In genomic region chr11:61827573-61828378, GRCh38 we compare ENCODE assay signal across 8 cellular contexts. TPM values are rescaled to one million over a fixed set of nuclear protein-coding genes. Genes with fewer than 3 reads are reported as not detected.
DNase-seq lines count a peak whose midpoint lies in the region; ATAC-seq and TF ChIP-seq lines count a peak whose summit lies in the region.

Gene FADS2, plus strand, starts transcription at chr11:61828300. Its CDS starts 91 bp downstream, at chr11:61828391.

- peak; percentile 81 for DNase-seq in NCI-H1417 treated with DMSO at 0.1 percent for 48 hours (lab: John Stamatoyannopoulos, UW)
- DNase-seq in astrocyte of the cerebellum (ENCODE audit: low read depth): peak; percentile 57
- DNase-seq in hepatic stellate cell (ENCODE audit: low spot score): peak; percentile 92
- DNase-seq in pulmonary artery endothelial cell (ENCODE audit: low read depth, low spot score): peak; percentile 67
- DNase-seq in SW480 (ENCODE audit: low spot score): no peak

- ATAC-seq in HG02610 (IDR thresholded peaks at IDR 0.05; ENCODE audit: unreplicated experiment): peak; percentile 62

- intact Hi-C loops in T-helper 1 cell treated with Interleukin-12 subunit alpha and Interleukin-12 subunit beta and Interleukin-4 antibody, amounts not matched to agents 30 ng/mL and 1 ng/mL, for 36 hours (cut with micrococcal nuclease): loop anchor here (1.0 to 5.0 kb wide), 6 partner anchors 9 to 296 kb away; partner anchors contain the start of genes FADS1, FEN1 and TMEM258

- no peak for TF ChIP-seq CTCF in astrocyte of the cerebellum (IDR thresholded peaks at IDR 0.05; ENCODE audit: low read depth, low read length, missing control alignments)

- peak within 1 kb of the TSS; percentile 90 for H3K4me3 ChIP-seq in astrocyte of the cerebellum (ENCODE audit: low read depth, low read length)

- in situ Hi-C loops in astrocyte of the cerebellum (cut with HindIII; ENCODE audit: low sequenced_read_pairs): no loop called here

- peak; percentile 92 for TF ChIP-seq POLR2A in GM10847 (IDR thresholded peaks at IDR 0.05; ENCODE audit: extremely low read depth, insufficient read length)

RNA-seq across cellular contexts. Expression of gene FADS2, which starts in this region (rescaled TPM):
- total RNA-seq in T-helper 1 cell treated with Interleukin-12 subunit alpha and Interleukin-12 subunit beta and Interleukin-4 antibody, amounts not matched to agents 30 ng/mL and 1 ng/mL, for 36 hours: 232 and 234 TPM in 2 replicates
- 160 and 247 TPM in 2 replicates for total RNA-seq in pulmonary artery endothelial cell
